ENCODE assay signal across 8 cellular contexts in genomic region chr2:17830053-17831034, GRCh38. TPM values are rescaled to one million over a fixed set of nuclear protein-coding genes. Genes with fewer than 3 reads are reported as not detected.
DNase-seq lines count a peak whose midpoint lies in the region; ATAC-seq and TF ChIP-seq lines count a peak whose summit lies in the region.

No MANE protein-coding gene starts in this region.

- H3K9me3 ChIP-seq in AG04450 (ENCODE audit: control insufficient read depth, insufficient read depth, low read length): no peaks in the 10 kb centered on the region; the same call in 1 of the 2 replicates
- no peaks in the 10 kb centered on the region for H3K9me3 ChIP-seq in upper lobe of right lung

- no peaks in the 10 kb centered on the region for H3K36me3 Mint-ChIP-seq in activated CD8-positive, alpha-beta memory T cell treated with anti-CD3 and anti-CD28 coated beads, Interleukin-2, amount 10 ng/mL, durations not matched to agents 7 days and 5 days
- H3K36me3 Mint-ChIP-seq in nephron (ENCODE audit: low read depth): no peaks in the 10 kb centered on the region

- no peak overlapping the region for H3K4me3 Mint-ChIP-seq in activated CD8-positive, alpha-beta memory T cell treated with anti-CD3 and anti-CD28 coated beads, Interleukin-2, amount 10 ng/mL, durations not matched to agents 7 days and 5 days
- peak overlapping the region; percentile 51 to 57 (median 57) for H3K4me3 Mint-ChIP-seq in nephron

- POLR2A ChIA-PET in AG04450 (lab: Yijun Ruan, JAX): no interaction called here

- intact Hi-C loops in upper lobe of right lung (cut with DNase I): no loop called here

- H3K4me1 Mint-ChIP-seq in activated CD8-positive, alpha-beta memory T cell treated with anti-CD3 and anti-CD28 coated beads, Interleukin-2, amount 10 ng/mL, durations not matched to agents 7 days and 5 days: peaks cover 1% of the 10 kb centered on the region
- H3K4me1 Mint-ChIP-seq in nephron: peaks cover 6% of the 10 kb centered on the region

- H3K27ac ChIP-seq in AG04450 (ENCODE audit: low read depth, low read length) (no peak overlapping the region), upper lobe of right lung (no peak overlapping the region)

- H3K27me3 Mint-ChIP-seq in activated CD8-positive, alpha-beta memory T cell treated with anti-CD3 and anti-CD28 coated beads, Interleukin-2, amount 10 ng/mL, durations not matched to agents 7 days and 5 days: peaks cover 44% of the 10 kb centered on the region
- H3K27me3 Mint-ChIP-seq in nephron (ENCODE audit: low read depth): peaks cover 28% of the 10 kb centered on the region

- H3K9me3 Mint-ChIP-seq in activated CD8-positive, alpha-beta memory T cell treated with anti-CD3 and anti-CD28 coated beads, Interleukin-2, amount 10 ng/mL, durations not matched to agents 7 days and 5 days (ENCODE audit: low read depth): no peaks in the 10 kb centered on the region
- H3K9me3 Mint-ChIP-seq in nephron: no peaks in the 10 kb centered on the region

- no peaks in the 10 kb centered on the region for H3K4me1 ChIP-seq in upper lobe of right lung

- no peak overlapping the region for H3K27ac Mint-ChIP-seq in activated CD8-positive, alpha-beta memory T cell treated with anti-CD3 and anti-CD28 coated beads, Interleukin-2, amount 10 ng/mL, durations not matched to agents 7 days and 5 days
- H3K27ac Mint-ChIP-seq in nephron: no peak overlapping the region

- ATAC-seq in GM18505 (IDR thresholded peaks at IDR 0.05; ENCODE audit: unreplicated experiment) (peak; percentile 93), HG02870 (IDR thresholded peaks at IDR 0.05; ENCODE audit: unreplicated experiment) (peak; percentile 83), upper lobe of right lung (peak; percentile 96)
- ATAC-seq in activated CD8-positive, alpha-beta memory T cell treated with anti-CD3 and anti-CD28 coated beads, Interleukin-2, amount 10 ng/mL, durations not matched to agents 7 days and 5 days: peak; percentile 86

- H3K27me3 ChIP-seq in AG04450 (ENCODE audit: control insufficient read depth, insufficient read depth, low read length) (peaks cover 18% of the 10 kb centered on the region), upper lobe of right lung (peaks cover 4% of the 10 kb centered on the region)

- TF ChIP-seq POLR2A in GM18505 (IDR thresholded peaks at IDR 0.05; ENCODE audit: borderline replicate concordance, extremely low read depth, insufficient read depth, insufficient read length): no peak

- no peaks in the 10 kb centered on the region for H3K36me3 ChIP-seq in upper lobe of right lung

- CTCF ChIA-PET in AG04450 (lab: Charles Lee): interaction anchor here (0.6 to 3.0 kb wide), 14 partner anchors 9 to 350 kb away, joined by 3 to 21 read pairs (median 3); no protein-coding TSS in a partner anchor
- CTCF ChIA-PET in activated CD8-positive, alpha-beta memory T cell treated with anti-CD3 and anti-CD28 coated beads, Interleukin-2, amount 10 ng/mL, durations not matched to agents 7 days and 5 days (lab: Charles Lee): interaction anchor here (0.7 to 2.1 kb wide), 5 partner anchors 62 to 184 kb away, joined by 3 to 12 read pairs (median 3); no protein-coding TSS in a partner anchor

- TF ChIP-seq CTCF in AG04450 (IDR thresholded peaks at IDR 0.05; ENCODE audit: low read depth, low read length) (peak; percentile 83), fibroblast of the aortic adventitia (IDR thresholded peaks at IDR 0.05; ENCODE audit: insufficient read depth, low read length) (peak; percentile 87), nephron (IDR thresholded peaks at IDR 0.05; ENCODE audit: unreplicated experiment in 3 of 3) (peak; percentile 89 to 93 (median 90)), upper lobe of right lung (IDR thresholded peaks at IDR 0.05) (peak; percentile 84)

- H3K4me3 ChIP-seq in AG04450 (ENCODE audit: low read depth, low read length) (peak overlapping the region; percentile 27; the same call in 1 of the 2 replicates), fibroblast of the aortic adventitia (ENCODE audit: low read depth, low read length) (peak overlapping the region; percentile 37), upper lobe of right lung (peak overlapping the region; percentile 6)

- DNase-seq in AG04450 (ENCODE audit: low read depth, low spot score) (peak; percentile 20), NCI-H1694 (lab: John Stamatoyannopoulos, UW) (peak; percentile 97), fibroblast of the aortic adventitia (ENCODE audit: low read depth) (peak; percentile 56), upper lobe of right lung (peak; percentile 83)
- DNase-seq in activated CD8-positive, alpha-beta memory T cell treated with anti-CD3 and anti-CD28 coated beads, Interleukin-2, amount 10 ng/mL, durations not matched to agents 7 days and 5 days: peak; percentile 53

RNA-seq across cellular contexts. Expression of gene MSGN1, which starts 14.1 kb away (rescaled TPM):
- polyA plus RNA-seq in AG04450 (2011; rRNA removed): not detected in 2 replicates
- polyA minus RNA-seq in AG04450 (2011; rRNA and poly(A)+ RNA removed): not detected in 2 replicates
- not detected for total RNA-seq in activated CD8-positive, alpha-beta memory T cell treated with anti-CD3 and anti-CD28 coated beads, Interleukin-2, amount 10 ng/mL, durations not matched to agents 7 days and 5 days
- total RNA-seq in fibroblast of the aortic adventitia (ENCODE audit: low replicate concordance) (not detected in 2 replicates), upper lobe of right lung (not detected)

RNA-seq across cellular contexts. Expression of gene KCNS3, which starts 48.1 kb away (rescaled TPM):
- 0.32 and 0.46 TPM in 2 replicates for polyA plus RNA-seq in AG04450 (2011; rRNA removed)
- polyA minus RNA-seq in AG04450 (2011; rRNA and poly(A)+ RNA removed): 0.41 and 0.83 TPM in 2 replicates
- not detected for total RNA-seq in activated CD8-positive, alpha-beta memory T cell treated with anti-CD3 and anti-CD28 coated beads, Interleukin-2, amount 10 ng/mL, durations not matched to agents 7 days and 5 days
- 0.36 TPM in 1 of 2 replicates, not detected in the other for total RNA-seq in fibroblast of the aortic adventitia (ENCODE audit: low replicate concordance)
- 47.8 TPM for total RNA-seq in upper lobe of right lung

Comparison
In these comparisons a context has a peak if more than half of its experiments do, and no peak if none do; other contexts are left out.
1. DNase-seq: peak in every context shown above with its lines; median percentile 97 in NCI-H1694; 83 in upper lobe of right lung; 56 in fibroblast of the aortic adventitia; 53 in activated CD8-positive, alpha-beta memory T cell treated with anti-CD3 and anti-CD28 coated beads, Interleukin-2, amount 10 ng/mL, durations not matched to agents 7 days and 5 days; 20 in AG04450.
2. RNA of gene KCNS3, which starts 48.1 kb away (total RNA-seq): 47.8 TPM in upper lobe of right lung (single experiment); 0.36 TPM in fibroblast of the aortic adventitia and not detected in activated CD8-positive, alpha-beta memory T cell treated with anti-CD3 and anti-CD28 coated beads, Interleukin-2, amount 10 ng/mL, durations not matched to agents 7 days and 5 days; every median in the first group is over 10 times any median in the second.
3. Peak in every context shown above with its lines, with median percentiles within 50 percentile points of each other: H3K4me3 ChIP-seq, CTCF ChIP-seq and ATAC-seq.